8 cellular contexts compared by ENCODE assay signal in genomic region chr19:46494936-46495788, GRCh38. TPM values are rescaled to one million over a fixed set of nuclear protein-coding genes. Genes with fewer than 3 reads are reported as not detected.
DNase-seq lines count a peak whose midpoint lies in the region; ATAC-seq and TF ChIP-seq lines count a peak whose summit lies in the region.

No MANE protein-coding gene starts in this region.

- WGBS in mesodermal cell (ENCODE audit: insufficient coverage in 2 of 2), 2 experiments, result 68 to 85% methylated on average over 41 to 44 of the region's 49 CpGs

- peaks cover 13% of the 10 kb centered on the region for H3K4me1 Mint-ChIP-seq in activated T-cell treated with anti-CD3 and anti-CD28 coated beads, Interleukin-2, amount 50 U/mL, for 72 hours (ENCODE audit: low read depth)
- peaks cover 11% of the 10 kb centered on the region for H3K4me1 Mint-ChIP-seq in central memory CD8-positive, alpha-beta T cell

- no peaks in the 10 kb centered on the region for H3K36me3 Mint-ChIP-seq in activated T-cell treated with anti-CD3 and anti-CD28 coated beads, Interleukin-2, amount 50 U/mL, for 72 hours (ENCODE audit: insufficient read depth in 2 of 2)
- peaks cover 2% of the 10 kb centered on the region for H3K36me3 Mint-ChIP-seq in central memory CD8-positive, alpha-beta T cell (ENCODE audit: insufficient read depth)

- peak overlapping the region; percentile 39 for H3K4me3 ChIP-seq in mesodermal cell (ENCODE audit: extremely low read depth, insufficient read depth, low read length, poor library complexity, severe bottlenecking)
- peak overlapping the region; percentile 34 to 38 for H3K4me3 ChIP-seq in tibial artery

- H3K27me3 ChIP-seq in tibial artery, result peaks cover 0 to 25% of the 10 kb centered on the region in 2 donors

- intact Hi-C loops in tibial artery (cut with DNase I; ENCODE audit: low total_unique reads), result loop anchor here (5.0 kb wide), 1 partner anchor 208 kb away; no protein-coding TSS in a partner anchor

- peaks cover 3% of the 10 kb centered on the region for H3K4me1 ChIP-seq in mesodermal cell (ENCODE audit: control insufficient read depth, insufficient read depth, low read length, poor library complexity, severe bottlenecking)
- H3K4me1 ChIP-seq in tibial artery, result peaks cover 0 to 42% (median 26%) of the 10 kb centered on the region in 4 donors

- no peak for DNase-seq in activated T-cell treated with anti-CD3 and anti-CD28 coated beads, Interleukin-2, amount 50 U/mL, for 72 hours
- no peak for DNase-seq in activated T-cell treated with anti-CD3 and anti-CD28 coated beads, Interleukin-2, amount 50 U/mL, for 48 hours
- no peak for DNase-seq in central memory CD8-positive, alpha-beta T cell (ENCODE audit: low spot score in 2 of 2)
- DNase-seq in tibial artery (no peak), SK-N-DZ (ENCODE audit: low spot score) (no peak), COR-L47 (lab: John Stamatoyannopoulos, UW) (no peak)
- no peak for DNase-seq in activated effector memory CD4-positive, alpha-beta T cell treated with Interleukin-2 at 50 U/mL for 16 hours

- no peaks in the 10 kb centered on the region for H3K9me3 Mint-ChIP-seq in activated T-cell treated with anti-CD3 and anti-CD28 coated beads, Interleukin-2, amount 50 U/mL, for 72 hours
- no peaks in the 10 kb centered on the region for H3K9me3 Mint-ChIP-seq in central memory CD8-positive, alpha-beta T cell

- H3K27ac ChIP-seq in mesodermal cell (ENCODE audit: low read depth, low read length, severe bottlenecking), result no peak overlapping the region
- H3K27ac ChIP-seq in tibial artery, result no peak overlapping the region

- H3K36me3 ChIP-seq in mesodermal cell (ENCODE audit: control insufficient read depth, insufficient read depth, low read length) (no peaks in the 10 kb centered on the region), tibial artery (no peaks in the 10 kb centered on the region)

- H3K4me3 Mint-ChIP-seq in activated T-cell treated with anti-CD3 and anti-CD28 coated beads, Interleukin-2, amount 50 U/mL, for 72 hours, result peak overlapping the region; percentile 71 to 84
- peak overlapping the region; percentile 70 for H3K4me3 Mint-ChIP-seq in central memory CD8-positive, alpha-beta T cell

- peaks cover 69% of the 10 kb centered on the region for H3K27me3 Mint-ChIP-seq in activated T-cell treated with anti-CD3 and anti-CD28 coated beads, Interleukin-2, amount 50 U/mL, for 72 hours (ENCODE audit: low read depth)
- H3K27me3 Mint-ChIP-seq in central memory CD8-positive, alpha-beta T cell, result peaks cover 74% of the 10 kb centered on the region

- no peak overlapping the region for H3K27ac Mint-ChIP-seq in activated T-cell treated with anti-CD3 and anti-CD28 coated beads, Interleukin-2, amount 50 U/mL, for 72 hours
- H3K27ac Mint-ChIP-seq in central memory CD8-positive, alpha-beta T cell (ENCODE audit: low read depth), result peak overlapping the region; percentile 87

- H3K9me3 ChIP-seq in mesodermal cell (ENCODE audit: control insufficient read depth, low read length), result peaks cover 3% of the 10 kb centered on the region
- no peaks in the 10 kb centered on the region for H3K9me3 ChIP-seq in tibial artery

- no peak for ATAC-seq in activated T-cell treated with anti-CD3 and anti-CD28 coated beads, Interleukin-2, amount 50 U/mL, for 72 hours (replicated peaks in 1 of 2)
- ATAC-seq in central memory CD8-positive, alpha-beta T cell (replicated peaks; ENCODE audit: extremely low read depth, poor library complexity, severe bottlenecking), result no peak

- no peak for TF ChIP-seq CTCF in tibial artery (IDR thresholded peaks at IDR 0.05)

RNA-seq across cellular contexts. Expression of gene PNMA8B, which starts 0.5 kb away (rescaled TPM):
- under 1 TPM; 0.05 to 0.12 TPM for total RNA-seq in activated T-cell treated with anti-CD3 and anti-CD28 coated beads, Interleukin-2, amount 50 U/mL, for 72 hours
- 1.7 TPM for polyA plus RNA-seq in mesodermal cell (2013, experiment 1 of 2)
- 1.5 TPM for polyA plus RNA-seq in mesodermal cell (2013, experiment 2 of 2)
- polyA plus RNA-seq in SK-N-DZ (2014; cell fraction: cytosol; rRNA removed), result 0.30 and 1.0 TPM in 2 replicates
- 0.52 and 1.0 TPM in 2 replicates for polyA plus RNA-seq in SK-N-DZ (2014; cell fraction: nucleus; rRNA removed)

RNA-seq across cellular contexts. Expression of gene PNMA8A, which starts 23.8 kb away (rescaled TPM):
- total RNA-seq in activated T-cell treated with anti-CD3 and anti-CD28 coated beads, Interleukin-2, amount 50 U/mL, for 72 hours, result 1 to 10 TPM in 1 of 2 donors, not detected in 1; 1.9 TPM
- 21.3 TPM for polyA plus RNA-seq in mesodermal cell (2013, experiment 1 of 2)
- 20.6 TPM for polyA plus RNA-seq in mesodermal cell (2013, experiment 2 of 2)
- 28.2 and 30.8 TPM in 2 replicates for polyA plus RNA-seq in SK-N-DZ (2014; cell fraction: cytosol; rRNA removed)
- 8.5 and 9.0 TPM in 2 replicates for polyA plus RNA-seq in SK-N-DZ (2014; cell fraction: nucleus; rRNA removed)
